1 cellular context compared by ENCODE assay signal in the genomic region with DNA sequence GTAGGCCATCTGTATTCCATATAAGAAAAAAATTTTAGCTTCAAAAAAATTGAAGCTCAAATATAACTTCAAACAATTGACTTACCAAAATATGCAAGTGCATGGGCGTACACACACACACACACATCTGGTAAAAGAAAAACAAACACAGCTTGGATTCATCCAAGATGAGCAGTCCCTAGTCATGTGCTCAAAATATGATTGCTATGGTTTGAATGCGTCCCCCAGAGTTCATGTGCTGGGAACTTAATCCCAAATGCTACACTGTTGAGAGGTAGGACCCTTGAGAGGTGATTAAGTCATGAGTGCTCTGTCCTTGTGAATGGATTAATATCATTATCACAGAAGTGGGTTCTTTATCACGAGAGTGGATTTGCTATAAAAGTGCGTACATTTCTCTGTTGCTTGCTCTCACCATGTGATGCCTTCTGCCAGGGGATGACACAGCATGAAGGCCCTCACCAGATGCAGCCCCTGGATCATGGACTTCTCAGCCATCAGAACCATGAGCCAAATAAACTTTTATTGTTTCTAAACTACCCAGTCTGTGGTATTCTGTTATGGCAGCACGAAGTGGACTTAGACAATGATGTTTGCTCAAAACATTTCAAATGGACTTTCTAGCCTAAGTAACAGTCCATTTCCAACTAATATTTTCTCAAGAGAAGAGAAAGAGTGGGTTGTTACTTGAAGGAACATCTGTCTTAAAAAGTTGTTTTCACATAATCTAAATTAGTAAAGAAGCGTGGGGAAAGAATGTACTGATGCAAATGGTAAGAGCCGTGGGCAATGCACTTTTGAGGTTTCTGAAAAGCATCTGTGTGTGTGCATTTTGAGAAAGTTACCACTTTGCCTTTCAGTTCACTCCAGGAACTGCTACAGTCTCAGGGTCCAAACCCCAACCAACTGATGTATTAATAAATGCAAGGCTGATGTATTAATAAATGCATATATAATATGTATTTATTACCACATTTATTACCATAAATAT.
TF ChIP-seq lines count a peak whose summit lies in the region.

No MANE protein-coding gene starts in this region.

TF ChIP-seq in IMR-90, 13 proteins besides CTCF, POLR2A, EP300 and RAD21 (continued from another document):
- TF ChIP-seq FOS (IDR thresholded peaks at IDR 0.05; ENCODE audit: low read depth, low read length) (no peak), CEBPB (IDR thresholded peaks at IDR 0.05; ENCODE audit: low read depth, low read length) (no peak)
- TF ChIP-seq, protein P1, sequence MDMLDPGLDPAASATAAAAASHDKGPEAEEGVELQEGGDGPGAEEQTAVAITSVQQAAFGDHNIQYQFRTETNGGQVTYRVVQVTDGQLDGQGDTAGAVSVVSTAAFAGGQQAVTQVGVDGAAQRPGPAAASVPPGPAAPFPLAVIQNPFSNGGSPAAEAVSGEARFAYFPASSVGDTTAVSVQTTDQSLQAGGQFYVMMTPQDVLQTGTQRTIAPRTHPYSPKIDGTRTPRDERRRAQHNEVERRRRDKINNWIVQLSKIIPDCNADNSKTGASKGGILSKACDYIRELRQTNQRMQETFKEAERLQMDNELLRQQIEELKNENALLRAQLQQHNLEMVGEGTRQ (IDR thresholded peaks at IDR 0.05; ENCODE audit: low read depth, low read length), result peak; percentile 48; the same call in 1 of the 2 replicates
